8 cellular contexts compared by ENCODE assay signal in genomic region chr1:159161001-159161718, GRCh38. TPM values are rescaled to one million over a fixed set of nuclear protein-coding genes. Genes with fewer than 3 reads are reported as not detected.
DNase-seq lines count a peak whose midpoint lies in the region; ATAC-seq and TF ChIP-seq lines count a peak whose summit lies in the region.

No MANE protein-coding gene starts in this region.

- DNase-seq in DMS79 (lab: John Stamatoyannopoulos, UW) (peak; percentile 38), HT1080 (ENCODE audit: low read depth) (peak; percentile 84), activated T-cell treated with anti-CD3 and anti-CD28 coated beads for 1 hour (ENCODE audit: low read depth) (peak; percentile 48)
- DNase-seq in stimulated activated naive CD4-positive, alpha-beta T cell treated with Interleukin-2 at 50 U/mL for 16 hours (lab: John Stamatoyannopoulos, UW) = peak; percentile 51

- peaks cover 25% of the 10 kb centered on the region for H3K27me3 ChIP-seq in OCI-LY3 (ENCODE audit: low read depth, low read length)

- peak overlapping the region; percentile 47 for H3K4me2 ChIP-seq in OCI-LY3 (ENCODE audit: low read length)

- H3K36me3 ChIP-seq in OCI-LY3 (replicated peaks; ENCODE audit: low read depth, low read length) = no peaks in the 10 kb centered on the region

- no peaks in the 10 kb centered on the region for H4K20me1 ChIP-seq in OCI-LY3 (ENCODE audit: insufficient read depth, low read length)

- H3K4me1 Mint-ChIP-seq in nephron = peaks cover 22% of the 10 kb centered on the region

- H3K9me3 Mint-ChIP-seq in nephron = peaks cover under 1% of the 10 kb centered on the region

- TF ChIP-seq CTCF in OCI-LY3 (IDR thresholded peaks at IDR 0.05; ENCODE audit: low read depth, low read length) = peak; percentile 100
- peak; percentile 99 for TF ChIP-seq CTCF in nephron (IDR thresholded peaks at IDR 0.05; ENCODE audit: unreplicated experiment in 3 of 3)

- no peak overlapping the region for H2AFZ ChIP-seq in OCI-LY3 (ENCODE audit: low read depth, low read length)

- no peak overlapping the region for H3K4me3 ChIP-seq in OCI-LY3 (ENCODE audit: low read length)

- no peak overlapping the region; the same call in 1 of the 2 replicates for H3K9ac ChIP-seq in OCI-LY3 (ENCODE audit: low read length)

- peak; percentile 93 for ATAC-seq in GM21447 (IDR thresholded peaks at IDR 0.05; ENCODE audit: unreplicated experiment)
- ATAC-seq in esophagus mucosa = peak; percentile 94

- no peaks in the 10 kb centered on the region for H3K79me2 ChIP-seq in OCI-LY3 (ENCODE audit: low read length)

- H3K27ac ChIP-seq in OCI-LY3 (ENCODE audit: low read length) = no peak overlapping the region

- peaks cover 11% of the 10 kb centered on the region for H3K27me3 Mint-ChIP-seq in nephron (ENCODE audit: low read depth)

- H3K27ac Mint-ChIP-seq in nephron = no peak overlapping the region

- H3K4me1 ChIP-seq in OCI-LY3 (ENCODE audit: low read length) = peaks cover 10% of the 10 kb centered on the region

- no peaks in the 10 kb centered on the region for H3K9me3 ChIP-seq in OCI-LY3 (ENCODE audit: insufficient read depth, low read length)

- no peak overlapping the region for H3K4me3 Mint-ChIP-seq in nephron

- no peaks in the 10 kb centered on the region for H3K36me3 Mint-ChIP-seq in nephron (ENCODE audit: low read depth)

RNA-seq across cellular contexts. Expression of gene CADM3, which starts 10.3 kb away (rescaled TPM):
- total RNA-seq in HT1080 (2014; rRNA removed; shearing (Covaris generic)) = 1.1 and 2.3 TPM in 2 replicates
- 0.17 and 0.36 TPM in 2 replicates for polyA plus RNA-seq in HT1080 (2015; cell fraction: cytosol; rRNA removed)
- polyA plus RNA-seq in HT1080 (2015; cell fraction: nucleus; rRNA removed) = 0.12 and 0.41 TPM in 2 replicates
- total RNA-seq in esophagus mucosa = 0.48 TPM

RNA-seq across cellular contexts. Expression of gene ACKR1, which starts 43.5 kb away (rescaled TPM):
- total RNA-seq in HT1080 (2014; rRNA removed; shearing (Covaris generic)) = not detected in 2 replicates
- 0.09 TPM in 1 of 2 replicates, not detected in the other for polyA plus RNA-seq in HT1080 (2015; cell fraction: cytosol; rRNA removed)
- 0.07 TPM in 1 of 2 replicates, not detected in the other for polyA plus RNA-seq in HT1080 (2015; cell fraction: nucleus; rRNA removed)
- 17.6 TPM for total RNA-seq in esophagus mucosa

Comparison
In these comparisons a context has a peak if more than half of its experiments do, and no peak if none do; other contexts are left out.
1. RNA of gene ACKR1, which starts 43.5 kb away (total RNA-seq): 17.6 TPM in esophagus mucosa (single experiment); not detected in HT1080; every median in the first group is over 10 times any median in the second.
2. Peak in every context shown above with its lines, with median percentiles within 50 percentile points of each other: DNase-seq.